ENCODE assay signal across 23 cellular contexts in genomic region chr12:46282829-46283228, GRCh38.
"Had no signal": no experiment of that assay in that cellular context is flagged by ENCODE, and none has a peak within 500 bp of the region (broad histone marks: within the 10 kb centered on the region; RNA-seq: fewer than 3 reads in every experiment).

No MANE protein-coding gene starts in this region.

- H3K4me1 ChIP-seq: SJSA1 had no signal

- H3K27ac ChIP-seq: HL-60, SJSA1, SK-N-MC had no signal

- H3K4me3 ChIP-seq: MG63, SJSA1, SK-N-MC had no signal

- FAIRE-seq: HTR-8/SVneo, RCC 7860 had no signal

- DNase-seq: Karpas-422, KG1, MG63, NCI-H1092, NCI-H1105 treated with DMSO at 0.1 percent for 48 hours, NCI-H1417 treated with DMSO at 0.1 percent for 48 hours, NCI-H146, NCI-H1694 treated with DMSO at 0.1 percent for 48 hours, NCI-H1930, NCI-H2081, NCI-H2107, NCI-H2227 treated with DMSO at 0.1 percent for 48 hours, NCI-H524 treated with DMSO at 0.1 percent for 48 hours, NCI-H69, NCI-H774, Right ventricle myocardium superior, RPMI8226, SIG-M5 had no signal

- H3K36me3 ChIP-seq: MG63, SJSA1 had no signal
